Comparison of ENCODE assay signal across 8 cellular contexts in genomic region chr17:31052187-31052889, GRCh38. TPM values are rescaled to one million over a fixed set of nuclear protein-coding genes. Genes with fewer than 3 reads are reported as not detected.
DNase-seq lines count a peak whose midpoint lies in the region; ATAC-seq and TF ChIP-seq lines count a peak whose summit lies in the region.

No MANE protein-coding gene starts in this region.

- H3K4me2 ChIP-seq in GM23338, result no peak overlapping the region

- no peaks in the 10 kb centered on the region for H3K4me1 ChIP-seq in GM23338 (ENCODE audit: insufficient read depth)
- peaks cover 16% of the 10 kb centered on the region for H3K4me1 ChIP-seq in RWPE2 (ENCODE audit: insufficient read depth, poor library complexity, severe bottlenecking)
- no peaks in the 10 kb centered on the region for H3K4me1 ChIP-seq in effector memory CD4-positive, alpha-beta T cell (ENCODE audit: control insufficient read depth, insufficient read depth, low read length, poor library complexity, severe bottlenecking)

- 0 out of 2 replicates have a peak overlapping the region, but pooled peaks have one; percentile 28 for H2AFZ ChIP-seq in GM23338

- no peak overlapping the region for H3K4me3 Mint-ChIP-seq in GM23338

- H3K9me3 Mint-ChIP-seq in GM23338, result peaks cover 18% of the 10 kb centered on the region; the same call in 2 of the 3 replicates

- no peak for TF ChIP-seq CTCF in GM23338 (conservative IDR thresholded peaks at IDR 0.05; ENCODE audit: low read depth in 2 of 2)
- TF ChIP-seq CTCF in RWPE2 (IDR thresholded peaks at IDR 0.05; ENCODE audit: poor library complexity, severe bottlenecking), result peak; percentile 36

- H3K27me3 Mint-ChIP-seq in GM23338 (ENCODE audit: insufficient read depth, low read depth, poor library complexity), result peaks cover 2% of the 10 kb centered on the region

- peaks cover 2% of the 10 kb centered on the region; the same call in 1 of the 2 replicates for H3K9me2 ChIP-seq in GM23338 (ENCODE audit: insufficient read depth)

- no peaks in the 10 kb centered on the region; the same call in 2 of the 3 replicates for H3K4me1 Mint-ChIP-seq in GM23338

- H3K9me3 ChIP-seq in RWPE2 (ENCODE audit: severe bottlenecking), result peaks cover 2% of the 10 kb centered on the region
- H3K9me3 ChIP-seq in effector memory CD4-positive, alpha-beta T cell (ENCODE audit: control insufficient read depth, low read length), result no peaks in the 10 kb centered on the region

- intact Hi-C loops in sciatic nerve (cut with DNase I), result no loop called here

- no peaks in the 10 kb centered on the region for H3F3A ChIP-seq in GM23338 (replicated peaks; ENCODE audit: low read depth)

- no peak for DNase-seq in GM23338 (ENCODE audit: low spot score)
- DNase-seq in RWPE2 (ENCODE audit: low spot score), result peak; percentile 94
- DNase-seq in fibroblast of peridontal ligament (ENCODE audit: extremely low read depth), result peak; percentile 94
- DNase-seq in sciatic nerve (ENCODE audit: low spot score), result peak; percentile 64
- no peak for DNase-seq in DMS114 treated with DMSO at 0.1 percent for 48 hours (lab: John Stamatoyannopoulos, UW; ENCODE audit: unreplicated experiment)
- no peak for DNase-seq in effector memory CD4-positive, alpha-beta T cell

- no peaks in the 10 kb centered on the region for H3K27me3 ChIP-seq in GM23338 (ENCODE audit: insufficient read depth)
- H3K27me3 ChIP-seq in RWPE2 (ENCODE audit: insufficient read depth, poor library complexity, severe bottlenecking), result no peaks in the 10 kb centered on the region
- H3K27me3 ChIP-seq in effector memory CD4-positive, alpha-beta T cell (replicated peaks; ENCODE audit: control insufficient read depth, insufficient read depth, low read length, poor library complexity, severe bottlenecking), result no peaks in the 10 kb centered on the region

- no peaks in the 10 kb centered on the region for H3K36me3 Mint-ChIP-seq in GM23338 (ENCODE audit: low read depth)

- no peak for ATAC-seq in GM23338
- peak; percentile 95 for ATAC-seq in RWPE2 (ENCODE audit: low read depth)
- ATAC-seq in sciatic nerve, result peak; percentile 96
- no peak for ATAC-seq in HG02798 (IDR thresholded peaks at IDR 0.05; ENCODE audit: poor library complexity, unreplicated experiment)
- ATAC-seq in GM18861 (IDR thresholded peaks at IDR 0.05; ENCODE audit: unreplicated experiment), result no peak

- no peaks in the 10 kb centered on the region for H4K20me1 ChIP-seq in GM23338 (replicated peaks; ENCODE audit: insufficient read depth)

- H3K27ac ChIP-seq in GM23338 (ENCODE audit: low read depth) (no peak overlapping the region), RWPE2 (ENCODE audit: poor library complexity, severe bottlenecking) (peak overlapping the region; percentile 88)
- H3K27ac ChIP-seq in effector memory CD4-positive, alpha-beta T cell (ENCODE audit: insufficient read depth, low read length, poor library complexity, severe bottlenecking), result no peak overlapping the region

- no peak overlapping the region for H3K27ac Mint-ChIP-seq in GM23338

- H3K79me2 ChIP-seq in GM23338 (replicated peaks; ENCODE audit: insufficient read depth), result no peaks in the 10 kb centered on the region

- H3K36me3 ChIP-seq in GM23338 (ENCODE audit: insufficient read depth) (no peaks in the 10 kb centered on the region), RWPE2 (ENCODE audit: low read depth) (no peaks in the 10 kb centered on the region)
- no peaks in the 10 kb centered on the region for H3K36me3 ChIP-seq in effector memory CD4-positive, alpha-beta T cell (ENCODE audit: control insufficient read depth, insufficient read depth, low read length)

- H3K4me3 ChIP-seq in GM23338 (no peak overlapping the region), RWPE2 (ENCODE audit: severe bottlenecking) (no peak overlapping the region)
- H3K4me3 ChIP-seq in effector memory CD4-positive, alpha-beta T cell (ENCODE audit: insufficient read depth, low read depth, low read length, poor library complexity, severe bottlenecking), result no peak overlapping the region

TF ChIP-seq in GM23338, 12 proteins besides CTCF, POLR2A, EP300 and RAD21 (continues in another document):
- TF ChIP-seq, protein P1, sequence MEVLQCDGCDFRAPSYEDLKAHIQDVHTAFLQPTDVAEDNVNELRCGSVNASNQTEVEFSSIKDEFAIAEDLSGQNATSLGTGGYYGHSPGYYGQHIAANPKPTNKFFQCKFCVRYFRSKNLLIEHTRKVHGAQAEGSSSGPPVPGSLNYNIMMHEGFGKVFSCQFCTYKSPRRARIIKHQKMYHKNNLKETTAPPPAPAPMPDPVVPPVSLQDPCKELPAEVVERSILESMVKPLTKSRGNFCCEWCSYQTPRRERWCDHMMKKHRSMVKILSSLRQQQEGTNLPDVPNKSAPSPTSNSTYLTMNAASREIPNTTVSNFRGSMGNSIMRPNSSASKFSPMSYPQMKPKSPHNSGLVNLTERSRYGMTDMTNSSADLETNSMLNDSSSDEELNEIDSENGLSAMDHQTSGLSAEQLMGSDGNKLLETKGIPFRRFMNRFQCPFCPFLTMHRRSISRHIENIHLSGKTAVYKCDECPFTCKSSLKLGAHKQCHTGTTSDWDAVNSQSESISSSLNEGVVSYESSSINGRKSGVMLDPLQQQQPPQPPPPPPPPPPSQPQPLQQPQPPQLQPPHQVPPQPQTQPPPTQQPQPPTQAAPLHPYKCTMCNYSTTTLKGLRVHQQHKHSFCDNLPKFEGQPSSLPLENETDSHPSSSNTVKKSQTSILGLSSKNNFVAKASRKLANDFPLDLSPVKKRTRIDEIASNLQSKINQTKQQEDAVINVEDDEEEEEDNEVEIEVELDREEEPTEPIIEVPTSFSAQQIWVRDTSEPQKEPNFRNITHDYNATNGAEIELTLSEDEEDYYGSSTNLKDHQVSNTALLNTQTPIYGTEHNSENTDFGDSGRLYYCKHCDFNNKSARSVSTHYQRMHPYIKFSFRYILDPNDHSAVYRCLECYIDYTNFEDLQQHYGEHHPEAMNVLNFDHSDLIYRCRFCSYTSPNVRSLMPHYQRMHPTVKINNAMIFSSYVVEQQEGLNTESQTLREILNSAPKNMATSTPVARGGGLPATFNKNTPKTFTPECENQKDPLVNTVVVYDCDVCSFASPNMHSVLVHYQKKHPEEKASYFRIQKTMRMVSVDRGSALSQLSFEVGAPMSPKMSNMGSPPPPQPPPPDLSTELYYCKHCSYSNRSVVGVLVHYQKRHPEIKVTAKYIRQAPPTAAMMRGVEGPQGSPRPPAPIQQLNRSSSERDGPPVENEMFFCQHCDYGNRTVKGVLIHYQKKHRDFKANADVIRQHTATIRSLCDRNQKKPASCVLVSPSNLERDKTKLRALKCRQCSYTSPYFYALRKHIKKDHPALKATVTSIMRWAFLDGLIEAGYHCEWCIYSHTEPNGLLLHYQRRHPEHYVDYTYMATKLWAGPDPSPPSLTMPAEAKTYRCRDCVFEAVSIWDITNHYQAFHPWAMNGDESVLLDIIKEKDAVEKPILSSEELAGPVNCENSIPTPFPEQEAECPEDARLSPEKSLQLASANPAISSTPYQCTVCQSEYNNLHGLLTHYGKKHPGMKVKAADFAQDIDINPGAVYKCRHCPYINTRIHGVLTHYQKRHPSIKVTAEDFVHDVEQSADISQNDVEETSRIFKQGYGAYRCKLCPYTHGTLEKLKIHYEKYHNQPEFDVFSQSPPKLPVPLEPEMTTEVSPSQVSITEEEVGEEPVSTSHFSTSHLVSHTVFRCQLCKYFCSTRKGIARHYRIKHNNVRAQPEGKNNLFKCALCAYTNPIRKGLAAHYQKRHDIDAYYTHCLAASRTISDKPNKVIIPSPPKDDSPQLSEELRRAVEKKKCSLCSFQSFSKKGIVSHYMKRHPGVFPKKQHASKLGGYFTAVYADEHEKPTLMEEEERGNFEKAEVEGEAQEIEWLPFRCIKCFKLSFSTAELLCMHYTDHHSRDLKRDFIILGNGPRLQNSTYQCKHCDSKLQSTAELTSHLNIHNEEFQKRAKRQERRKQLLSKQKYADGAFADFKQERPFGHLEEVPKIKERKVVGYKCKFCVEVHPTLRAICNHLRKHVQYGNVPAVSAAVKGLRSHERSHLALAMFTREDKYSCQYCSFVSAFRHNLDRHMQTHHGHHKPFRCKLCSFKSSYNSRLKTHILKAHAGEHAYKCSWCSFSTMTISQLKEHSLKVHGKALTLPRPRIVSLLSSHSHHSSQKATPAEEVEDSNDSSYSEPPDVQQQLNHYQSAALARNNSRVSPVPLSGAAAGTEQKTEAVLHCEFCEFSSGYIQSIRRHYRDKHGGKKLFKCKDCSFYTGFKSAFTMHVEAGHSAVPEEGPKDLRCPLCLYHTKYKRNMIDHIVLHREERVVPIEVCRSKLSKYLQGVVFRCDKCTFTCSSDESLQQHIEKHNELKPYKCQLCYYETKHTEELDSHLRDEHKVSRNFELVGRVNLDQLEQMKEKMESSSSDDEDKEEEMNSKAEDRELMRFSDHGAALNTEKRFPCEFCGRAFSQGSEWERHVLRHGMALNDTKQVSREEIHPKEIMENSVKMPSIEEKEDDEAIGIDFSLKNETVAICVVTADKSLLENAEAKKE (CRISPR knock-in tag; IDR thresholded peaks at IDR 0.05), result no peak
- no peak for TF ChIP-seq ZNF114 (CRISPR knock-in tag; IDR thresholded peaks at IDR 0.05)
- TF ChIP-seq, protein P2, sequence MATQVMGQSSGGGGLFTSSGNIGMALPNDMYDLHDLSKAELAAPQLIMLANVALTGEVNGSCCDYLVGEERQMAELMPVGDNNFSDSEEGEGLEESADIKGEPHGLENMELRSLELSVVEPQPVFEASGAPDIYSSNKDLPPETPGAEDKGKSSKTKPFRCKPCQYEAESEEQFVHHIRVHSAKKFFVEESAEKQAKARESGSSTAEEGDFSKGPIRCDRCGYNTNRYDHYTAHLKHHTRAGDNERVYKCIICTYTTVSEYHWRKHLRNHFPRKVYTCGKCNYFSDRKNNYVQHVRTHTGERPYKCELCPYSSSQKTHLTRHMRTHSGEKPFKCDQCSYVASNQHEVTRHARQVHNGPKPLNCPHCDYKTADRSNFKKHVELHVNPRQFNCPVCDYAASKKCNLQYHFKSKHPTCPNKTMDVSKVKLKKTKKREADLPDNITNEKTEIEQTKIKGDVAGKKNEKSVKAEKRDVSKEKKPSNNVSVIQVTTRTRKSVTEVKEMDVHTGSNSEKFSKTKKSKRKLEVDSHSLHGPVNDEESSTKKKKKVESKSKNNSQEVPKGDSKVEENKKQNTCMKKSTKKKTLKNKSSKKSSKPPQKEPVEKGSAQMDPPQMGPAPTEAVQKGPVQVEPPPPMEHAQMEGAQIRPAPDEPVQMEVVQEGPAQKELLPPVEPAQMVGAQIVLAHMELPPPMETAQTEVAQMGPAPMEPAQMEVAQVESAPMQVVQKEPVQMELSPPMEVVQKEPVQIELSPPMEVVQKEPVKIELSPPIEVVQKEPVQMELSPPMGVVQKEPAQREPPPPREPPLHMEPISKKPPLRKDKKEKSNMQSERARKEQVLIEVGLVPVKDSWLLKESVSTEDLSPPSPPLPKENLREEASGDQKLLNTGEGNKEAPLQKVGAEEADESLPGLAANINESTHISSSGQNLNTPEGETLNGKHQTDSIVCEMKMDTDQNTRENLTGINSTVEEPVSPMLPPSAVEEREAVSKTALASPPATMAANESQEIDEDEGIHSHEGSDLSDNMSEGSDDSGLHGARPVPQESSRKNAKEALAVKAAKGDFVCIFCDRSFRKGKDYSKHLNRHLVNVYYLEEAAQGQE (IDR thresholded peaks at IDR 0.05; ENCODE audit: unreplicated experiment), result no peak
- no peak for TF ChIP-seq ZNF331 (CRISPR knock-in tag; IDR thresholded peaks at IDR 0.05; ENCODE audit: low read depth)

RNA-seq across cellular contexts. Expression of gene NF1, which starts 42.4 kb away (rescaled TPM):
- 48.3 and 49.7 TPM in 2 replicates for total RNA-seq in GM23338 (2014; rRNA removed; shearing (Covaris generic))
- polyA plus RNA-seq in GM23338 (2016; fragmentation: Nextera tagmentation; extraction: Ambion mirVana), result 11.9 and 16.3 TPM in 2 replicates
- 106 TPM for total RNA-seq in sciatic nerve

Comparison
In these comparisons a context has a peak if more than half of its experiments do, and no peak if none do; other contexts are left out.
1. ATAC-seq: peak in RWPE2 (single experiment) and sciatic nerve (single experiment); none in GM23338 (single experiment), HG02798 (single experiment) and GM18861 (single experiment).
2. DNase-seq: peak in RWPE2 (single experiment), fibroblast of peridontal ligament (single experiment) and sciatic nerve (single experiment); none in GM23338 (single experiment), DMS114 treated with DMSO at 0.1 percent for 48 hours (single experiment) and effector memory CD4-positive, alpha-beta T cell (0 of 3).